ENCODE assay signal across 6 cellular contexts in genomic region chr15:32356909-32357308, GRCh38. TPM values are rescaled to one million over a fixed set of nuclear protein-coding genes. Genes with fewer than 3 reads are reported as not detected.
"Had no signal": no experiment of that assay in that cellular context is flagged by ENCODE, and none has a peak within 500 bp of the region (broad histone marks: within the 10 kb centered on the region; RNA-seq: fewer than 3 reads in every experiment).

No MANE protein-coding gene starts in this region.

RNA-seq across cellular contexts. Expression of gene GOLGA8K, which starts 46.2 kb away (rescaled TPM):
- total RNA-seq: progenitor cell of endocrine pancreas, right atrium auricular region, skeletal muscle tissue, smooth muscle cell had no signal
- polyA plus RNA-seq: naive thymus-derived CD4-positive, alpha-beta T cell; naive thymus-derived CD8-positive, alpha-beta T cell; smooth muscle cell had no signal
